In genomic region chr11:12888525-12889158, GRCh38 we compare ENCODE assay signal across 8 cellular contexts.
DNase-seq lines count a peak whose midpoint lies in the region; ATAC-seq and TF ChIP-seq lines count a peak whose summit lies in the region.

No MANE protein-coding gene starts in this region.

- H3K9me3 Mint-ChIP-seq in activated T-helper 17 cell treated with anti-CD3 and anti-CD28 coated beads, Interleukin-2, amount 50 U/mL, for 72 hours: no peaks in the 10 kb centered on the region

- no peaks in the 10 kb centered on the region for H3K36me3 Mint-ChIP-seq in activated T-helper 17 cell treated with anti-CD3 and anti-CD28 coated beads, Interleukin-2, amount 50 U/mL, for 72 hours (ENCODE audit: low read depth)

- no peak overlapping the region for H3K4me3 ChIP-seq in foreskin fibroblast (ENCODE audit: low read depth in 1 of 2, low read length in 2 of 2)

- H3K4me3 Mint-ChIP-seq in activated T-helper 17 cell treated with anti-CD3 and anti-CD28 coated beads, Interleukin-2, amount 50 U/mL, for 72 hours: no peak overlapping the region

- peak; percentile 67 for TF ChIP-seq CTCF in foreskin fibroblast (IDR thresholded peaks at IDR 0.05; ENCODE audit: low read depth, low read length)
- TF ChIP-seq CTCF in omental fat pad (IDR thresholded peaks at IDR 0.05): peak in 1 of 3 donors; percentile 66

- no peak overlapping the region for H3K27ac Mint-ChIP-seq in activated T-helper 17 cell treated with anti-CD3 and anti-CD28 coated beads, Interleukin-2, amount 50 U/mL, for 72 hours

- ATAC-seq in GM19035 (IDR thresholded peaks at IDR 0.05; ENCODE audit: unreplicated experiment): peak; percentile 81
- peak; percentile 53 for ATAC-seq in activated T-helper 17 cell treated with anti-CD3 and anti-CD28 coated beads, Interleukin-2, amount 50 U/mL, for 72 hours (replicated peaks)
- peak; percentile 86 for ATAC-seq in omental fat pad (ENCODE audit: low FRiP score)

- peak; percentile 77 for DNase-seq in AG08395 (ENCODE audit: low spot score)
- DNase-seq in Kasumi-1 (lab: John Stamatoyannopoulos, UW): peak; percentile 64 to 75
- peak; percentile 83 for DNase-seq in RPMI7951 (ENCODE audit: low read depth)
- DNase-seq in foreskin fibroblast: peak; percentile 89 to 96
- peak; percentile 97 for DNase-seq in omental fat pad (ENCODE audit: low spot score)
- peak; percentile 91 for DNase-seq in superior temporal gyrus (ENCODE audit: extremely low spot score)

- H3K4me1 Mint-ChIP-seq in activated T-helper 17 cell treated with anti-CD3 and anti-CD28 coated beads, Interleukin-2, amount 50 U/mL, for 72 hours: no peaks in the 10 kb centered on the region

- H3K27me3 Mint-ChIP-seq in activated T-helper 17 cell treated with anti-CD3 and anti-CD28 coated beads, Interleukin-2, amount 50 U/mL, for 72 hours: peaks cover 7% of the 10 kb centered on the region
